10 cellular contexts compared by ENCODE assay signal in genomic region chr9:112753725-112754124, GRCh38. TPM values are rescaled to one million over a fixed set of nuclear protein-coding genes. Genes with fewer than 3 reads are reported as not detected.
DNase-seq lines count a peak whose midpoint lies in the region; ATAC-seq and TF ChIP-seq lines count a peak whose summit lies in the region.
"Had no signal": no experiment of that assay in that cellular context is flagged by ENCODE, and none has a peak within 500 bp of the region (broad histone marks: within the 10 kb centered on the region; RNA-seq: fewer than 3 reads in every experiment).

No MANE protein-coding gene starts in this region.

- peaks cover 3 to 77% (median 43%) of the 10 kb centered on the region in 3 donors for H3K4me1 ChIP-seq in gastroesophageal sphincter
- H3K4me1 ChIP-seq in upper lobe of left lung: peaks cover 45 to 77% (median 53%) of the 10 kb centered on the region in 4 donors

- no peak for DNase-seq in activated naive CD4-positive, alpha-beta T cell treated with anti-CD3 and anti-CD28 coated beads, Interleukin-2, amount 10 ng/mL, durations not matched to agents 7 days and 5 days
- DNase-seq in activated naive CD4-positive, alpha-beta T cell (lab: John Stamatoyannopoulos, UW): no peak
- DNase-seq in activated CD8-positive, alpha-beta T cell treated with anti-CD3 and anti-CD28 coated beads, Interleukin-2, amount 10 ng/mL, durations not matched to agents 7 days and 5 days: peak; percentile 28
- DNase-seq in upper lobe of left lung (no peak), GOT3 (lab: John Stamatoyannopoulos, UW) (no peak)
- no peak for DNase-seq in effector CD4-positive, alpha-beta T cell
- DNase-seq: stimulated activated naive CD4-positive, alpha-beta T cell had no signal

- H3K4me3 Mint-ChIP-seq in activated naive CD4-positive, alpha-beta T cell treated with anti-CD3 and anti-CD28 coated beads, Interleukin-2, amount 10 ng/mL, durations not matched to agents 7 days and 5 days: no peak overlapping the region
- H3K4me3 Mint-ChIP-seq in activated CD8-positive, alpha-beta T cell treated with anti-CD3 and anti-CD28 coated beads, Interleukin-2, amount 10 ng/mL, durations not matched to agents 7 days and 5 days: peak overlapping the region; percentile 14

- POLR2A ChIA-PET in activated CD8-positive, alpha-beta T cell treated with anti-CD3 and anti-CD28 coated beads, Interleukin-2, amount 10 ng/mL, durations not matched to agents 7 days and 5 days (lab: Charles Lee): interaction anchor here (1.2 kb wide), 1 partner anchor 36 kb away, joined by 4 read pairs; the partner anchor contains the start of gene INIP

- TF ChIP-seq POLR2A in gastroesophageal sphincter (IDR thresholded peaks at IDR 0.05) (no peak), upper lobe of left lung (IDR thresholded peaks at IDR 0.05) (no peak)

- peaks cover 28% of the 10 kb centered on the region for H3K36me3 Mint-ChIP-seq in activated naive CD4-positive, alpha-beta T cell treated with anti-CD3 and anti-CD28 coated beads, Interleukin-2, amount 10 ng/mL, durations not matched to agents 7 days and 5 days
- H3K36me3 Mint-ChIP-seq in activated CD8-positive, alpha-beta T cell treated with anti-CD3 and anti-CD28 coated beads, Interleukin-2, amount 10 ng/mL, durations not matched to agents 7 days and 5 days (ENCODE audit: low read depth): peaks cover 7% of the 10 kb centered on the region

- CTCF ChIA-PET in activated naive CD4-positive, alpha-beta T cell treated with anti-CD3 and anti-CD28 coated beads, Interleukin-2, amount 10 ng/mL, durations not matched to agents 7 days and 5 days (lab: Charles Lee): interaction anchor here (0.9 to 1.5 kb wide), 2 partner anchors 36 to 66 kb away, joined by 3 to 5 read pairs; partner anchors contain the start of gene INIP
- CTCF ChIA-PET in activated CD8-positive, alpha-beta T cell treated with anti-CD3 and anti-CD28 coated beads, Interleukin-2, amount 10 ng/mL, durations not matched to agents 7 days and 5 days (lab: Charles Lee): no interaction called here

- H3K9me3 ChIP-seq in gastroesophageal sphincter (no peaks in the 10 kb centered on the region), upper lobe of left lung (no peaks in the 10 kb centered on the region)
- H3K9me3 ChIP-seq: HAP-1 had no signal

- H3K9me3 Mint-ChIP-seq in activated naive CD4-positive, alpha-beta T cell treated with anti-CD3 and anti-CD28 coated beads, Interleukin-2, amount 10 ng/mL, durations not matched to agents 7 days and 5 days: no peaks in the 10 kb centered on the region
- H3K9me3 Mint-ChIP-seq in activated CD8-positive, alpha-beta T cell treated with anti-CD3 and anti-CD28 coated beads, Interleukin-2, amount 10 ng/mL, durations not matched to agents 7 days and 5 days (ENCODE audit: insufficient read depth): no peaks in the 10 kb centered on the region

- peaks cover 83% of the 10 kb centered on the region for H3K4me1 Mint-ChIP-seq in activated naive CD4-positive, alpha-beta T cell treated with anti-CD3 and anti-CD28 coated beads, Interleukin-2, amount 10 ng/mL, durations not matched to agents 7 days and 5 days
- peaks cover 73% of the 10 kb centered on the region for H3K4me1 Mint-ChIP-seq in activated CD8-positive, alpha-beta T cell treated with anti-CD3 and anti-CD28 coated beads, Interleukin-2, amount 10 ng/mL, durations not matched to agents 7 days and 5 days (ENCODE audit: low read depth)

- no peaks in the 10 kb centered on the region for H3K27me3 ChIP-seq in gastroesophageal sphincter
- no peaks in the 10 kb centered on the region for H3K27me3 ChIP-seq in upper lobe of left lung

- H3K27ac ChIP-seq in gastroesophageal sphincter (peak overlapping the region in 3 of 4 donors; percentile 60 to 77 (median 75)), upper lobe of left lung (peak overlapping the region in 3 of 4 donors; percentile 20 to 82 (median 78))

- ATAC-seq in activated CD8-positive, alpha-beta T cell treated with anti-CD3 and anti-CD28 coated beads, Interleukin-2, amount 10 ng/mL, durations not matched to agents 7 days and 5 days: no peak
- ATAC-seq in gastroesophageal sphincter (no peak), upper lobe of left lung (ENCODE audit: low FRiP score in 2 of 2) (peak in 1 of 2 donors; percentile 32), HG03432 (IDR thresholded peaks at IDR 0.05; ENCODE audit: unreplicated experiment) (no peak)

- TF ChIP-seq CTCF in gastroesophageal sphincter (IDR thresholded peaks at IDR 0.05) (no peak), upper lobe of left lung (IDR thresholded peaks at IDR 0.05) (no peak)

- no peak overlapping the region for H3K4me3 ChIP-seq in gastroesophageal sphincter
- peak overlapping the region in 1 of 4 donors; percentile 99 for H3K4me3 ChIP-seq in upper lobe of left lung
- H3K4me3 ChIP-seq: HAP-1 had no signal

- H3K27ac Mint-ChIP-seq in activated naive CD4-positive, alpha-beta T cell treated with anti-CD3 and anti-CD28 coated beads, Interleukin-2, amount 10 ng/mL, durations not matched to agents 7 days and 5 days: peak overlapping the region; percentile 22
- H3K27ac Mint-ChIP-seq in activated CD8-positive, alpha-beta T cell treated with anti-CD3 and anti-CD28 coated beads, Interleukin-2, amount 10 ng/mL, durations not matched to agents 7 days and 5 days: peak overlapping the region; percentile 51

- TF ChIP-seq EP300 in gastroesophageal sphincter (IDR thresholded peaks at IDR 0.05) (no peak), upper lobe of left lung (IDR thresholded peaks at IDR 0.05) (no peak)

- peaks cover 5% of the 10 kb centered on the region for H3K27me3 Mint-ChIP-seq in activated naive CD4-positive, alpha-beta T cell treated with anti-CD3 and anti-CD28 coated beads, Interleukin-2, amount 10 ng/mL, durations not matched to agents 7 days and 5 days
- peaks cover 5% of the 10 kb centered on the region for H3K27me3 Mint-ChIP-seq in activated CD8-positive, alpha-beta T cell treated with anti-CD3 and anti-CD28 coated beads, Interleukin-2, amount 10 ng/mL, durations not matched to agents 7 days and 5 days (ENCODE audit: low read depth)

- H3K36me3 ChIP-seq in gastroesophageal sphincter (no peaks in the 10 kb centered on the region), upper lobe of left lung (no peaks in the 10 kb centered on the region)
- H3K36me3 ChIP-seq: HAP-1 had no signal

- WGBS in gastroesophageal sphincter (ENCODE audit: low coverage in 1 of 2), 2 donors: 25 to 29% methylated on average over 1 of the region's 2 CpGs
- 69 to 82% methylated on average over 2 of the region's 2 CpGs for WGBS in upper lobe of left lung, 2 donors

RNA-seq across cellular contexts. Expression of gene SNX30, which starts 3.2 kb away (rescaled TPM):
- total RNA-seq in activated CD8-positive, alpha-beta T cell treated with anti-CD3 and anti-CD28 coated beads, Interleukin-2, amount 10 ng/mL, durations not matched to agents 7 days and 5 days: 1 to 10 TPM; 5.5 to 7.2 TPM
- total RNA-seq in gastroesophageal sphincter (10 to 100 TPM in 2 of 4 donors, 1 to 10 TPM in 2; 6.2 to 18.2 (median 10.4) TPM), upper lobe of left lung (10 to 100 TPM; 46.9 to 80.1 (median 72.2) TPM)

RNA-seq across cellular contexts. Expression of gene INIP, which starts 35.8 kb away (rescaled TPM):
- total RNA-seq in activated CD8-positive, alpha-beta T cell treated with anti-CD3 and anti-CD28 coated beads, Interleukin-2, amount 10 ng/mL, durations not matched to agents 7 days and 5 days: 10 to 100 TPM; 32.1 to 32.8 TPM
- 10 to 100 TPM; 11.6 to 14.2 (median 13.0) TPM for total RNA-seq in gastroesophageal sphincter
- total RNA-seq in upper lobe of left lung: 10 to 100 TPM in 5 of 6 donors, 1 to 10 TPM in 1; 6.1 to 35.6 (median 19.3) TPM
